21 cellular contexts compared by ENCODE assay signal in the genomic region with DNA sequence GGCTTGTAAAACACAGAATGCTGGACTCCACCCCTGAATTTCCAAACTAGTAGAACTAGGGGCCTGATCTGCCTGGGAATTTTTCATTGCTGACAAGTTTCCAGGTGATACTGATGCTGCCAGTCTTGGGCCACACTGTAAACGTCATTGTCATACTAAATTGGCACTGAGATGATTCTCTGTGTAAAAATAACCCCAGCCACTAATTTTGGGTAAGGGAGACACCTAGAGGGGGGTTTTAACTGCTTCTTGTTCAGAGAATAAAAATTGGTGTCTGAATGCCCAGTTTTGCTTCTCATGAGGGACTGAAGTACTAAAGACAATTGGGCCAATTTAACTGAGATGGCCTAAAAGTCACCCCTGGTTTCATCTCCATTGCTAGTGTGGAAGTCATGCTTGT. TPM values are rescaled to one million over a fixed set of nuclear protein-coding genes. Genes with fewer than 3 reads are reported as not detected.
DNase-seq lines count a peak whose midpoint lies in the region; ATAC-seq and TF ChIP-seq lines count a peak whose summit lies in the region.
"Had no signal": no experiment of that assay in that cellular context is flagged by ENCODE, and none has a peak within 500 bp of the region (broad histone marks: within the 10 kb centered on the region; RNA-seq: fewer than 3 reads in every experiment).

No MANE protein-coding gene starts in this region.

- TF ChIP-seq CTCF in A673 (conservative IDR thresholded peaks at IDR 0.05; ENCODE audit: low read depth, low read length) (peak; percentile 27; the same call in 1 of the 2 replicates), Caco-2 (IDR thresholded peaks at IDR 0.05; ENCODE audit: insufficient read depth in 1 of 2, low read depth in 1 of 2, low read length in 1 of 2, severe bottlenecking in 1 of 2, unreplicated experiment in 1 of 2) (peak; percentile 15 to 50), RWPE2 (IDR thresholded peaks at IDR 0.05; ENCODE audit: poor library complexity, severe bottlenecking) (peak; percentile 38), glutamatergic neuron (IDR thresholded peaks at IDR 0.05; ENCODE audit: partially characterized antibody, unreplicated experiment) (no peak)

- no peak overlapping the region for H3K4me3 ChIP-seq in A673 (ENCODE audit: low read depth, low read length, poor library complexity, severe bottlenecking)
- H3K4me3 ChIP-seq in Caco-2 (ENCODE audit: low read depth, low read length) = no peak overlapping the region
- no peak overlapping the region for H3K4me3 ChIP-seq in RWPE2 (ENCODE audit: severe bottlenecking)
- no peak overlapping the region for H3K4me3 ChIP-seq in naive thymus-derived CD4-positive, alpha-beta T cell (ENCODE audit: low read length)
- H3K4me3 ChIP-seq: BLaER1, lung had no signal

- DNase-seq in A673 (ENCODE audit: low spot score) (no peak), Caco-2 (no peak), RWPE2 (ENCODE audit: low spot score) (no peak), glutamatergic neuron (no peak), Kasumi-1 (lab: John Stamatoyannopoulos, UW) (no peak), putamen (ENCODE audit: low spot score) (no peak), NCI-H2196 treated with DMSO at 0.1 percent for 48 hours (lab: John Stamatoyannopoulos, UW; ENCODE audit: unreplicated experiment) (no peak)
- DNase-seq in naive thymus-derived CD4-positive, alpha-beta T cell = no peak
- DNase-seq: activated CD4-positive, alpha-beta T cell treated with anti-CD3 and anti-CD28 coated beads, Interleukin-2, amount 10 ng/mL, durations not matched to agents 7 days and 5 days; activated naive CD4-positive, alpha-beta T cell; anterior cingulate cortex; DMS53; naive thymus-derived CD8-positive, alpha-beta T cell; NCI-H187 treated with DMSO at 0.1 percent for 48 hours; NCI-H524 treated with DMSO at 0.1 percent for 48 hours had no signal

- POLR2A ChIA-PET in A673 (lab: Charles Lee; ENCODE audit: low non-redundant PET) (no interaction called here), Caco-2 (lab: Charles Lee) (no interaction called here)
- POLR2A ChIA-PET in naive thymus-derived CD4-positive, alpha-beta T cell (lab: Charles Lee) = no interaction called here

- H3K4me3 Mint-ChIP-seq in Caco-2 (ENCODE audit: unreplicated experiment) = no peak overlapping the region
- H3K4me3 Mint-ChIP-seq in glutamatergic neuron (ENCODE audit: unreplicated experiment) = peak overlapping the region; percentile 74
- H3K4me3 Mint-ChIP-seq in naive thymus-derived CD4-positive, alpha-beta T cell = no peak overlapping the region
- H3K4me3 Mint-ChIP-seq: activated CD4-positive, alpha-beta T cell treated with anti-CD3 and anti-CD28 coated beads, Interleukin-2, amount 10 ng/mL, durations not matched to agents 7 days and 5 days; naive thymus-derived CD8-positive, alpha-beta T cell; stimulated activated effector memory CD8-positive, alpha-beta T cell treated with anti-CD3 and anti-CD28 coated beads, Interleukin-12 subunit alpha, Interleukin-12 subunit beta, amount 100 ng/mL, for 72 hours had no signal

- no TSS peak for BruUV-seq in A673 (replicated peaks; lab: Mats Ljungman, UMichigan)
- BruUV-seq in Caco-2 (replicated peaks; lab: Mats Ljungman, UMichigan) = no TSS peak

- peaks cover 5% of the 10 kb centered on the region for H3K4me1 Mint-ChIP-seq in Caco-2 (ENCODE audit: low read depth, unreplicated experiment)
- H3K4me1 Mint-ChIP-seq in glutamatergic neuron (ENCODE audit: low read depth, unreplicated experiment) = peaks cover 26% of the 10 kb centered on the region
- peaks cover 0 to 4% (median 0%) of the 10 kb centered on the region in 7 donors for H3K4me1 Mint-ChIP-seq in naive thymus-derived CD4-positive, alpha-beta T cell
- H3K4me1 Mint-ChIP-seq: activated CD4-positive, alpha-beta T cell treated with anti-CD3 and anti-CD28 coated beads, Interleukin-2, amount 10 ng/mL, durations not matched to agents 7 days and 5 days; naive thymus-derived CD8-positive, alpha-beta T cell; stimulated activated effector memory CD8-positive, alpha-beta T cell treated with anti-CD3 and anti-CD28 coated beads, Interleukin-12 subunit alpha, Interleukin-12 subunit beta, amount 100 ng/mL, for 72 hours had no signal

- H3K36me3 ChIP-seq in A673 (ENCODE audit: insufficient read depth, low read length, poor library complexity, severe bottlenecking) (no peaks in the 10 kb centered on the region), Caco-2 (ENCODE audit: control insufficient read depth, insufficient read depth, low read length) (no peaks in the 10 kb centered on the region), RWPE2 (ENCODE audit: low read depth) (no peaks in the 10 kb centered on the region)
- no peaks in the 10 kb centered on the region for H3K36me3 ChIP-seq in naive thymus-derived CD4-positive, alpha-beta T cell (ENCODE audit: control insufficient read depth in 2 of 3, insufficient read depth in 3 of 3, low read length in 3 of 3)
- H3K36me3 ChIP-seq: BLaER1 had no signal

- H3K27ac Mint-ChIP-seq in Caco-2 (ENCODE audit: unreplicated experiment) = no peak overlapping the region
- no peak overlapping the region for H3K27ac Mint-ChIP-seq in glutamatergic neuron (ENCODE audit: unreplicated experiment)
- H3K27ac Mint-ChIP-seq in naive thymus-derived CD4-positive, alpha-beta T cell = no peak overlapping the region
- H3K27ac Mint-ChIP-seq: activated CD4-positive, alpha-beta T cell treated with anti-CD3 and anti-CD28 coated beads, Interleukin-2, amount 10 ng/mL, durations not matched to agents 7 days and 5 days; progenitor cell of endocrine pancreas; stimulated activated effector memory CD8-positive, alpha-beta T cell treated with anti-CD3 and anti-CD28 coated beads, Interleukin-12 subunit alpha, Interleukin-12 subunit beta, amount 100 ng/mL, for 72 hours had no signal

- peaks cover 15% of the 10 kb centered on the region for H3K27me3 Mint-ChIP-seq in Caco-2 (ENCODE audit: insufficient read depth, unreplicated experiment)
- no peaks in the 10 kb centered on the region for H3K27me3 Mint-ChIP-seq in glutamatergic neuron (ENCODE audit: unreplicated experiment)
- peaks cover 26 to 59% (median 44%) of the 10 kb centered on the region in 5 donors for H3K27me3 Mint-ChIP-seq in naive thymus-derived CD4-positive, alpha-beta T cell

- H3K36me3 Mint-ChIP-seq in Caco-2 (ENCODE audit: insufficient read depth, unreplicated experiment) = no peaks in the 10 kb centered on the region
- no peaks in the 10 kb centered on the region for H3K36me3 Mint-ChIP-seq in glutamatergic neuron (ENCODE audit: unreplicated experiment)
- no peaks in the 10 kb centered on the region for H3K36me3 Mint-ChIP-seq in naive thymus-derived CD4-positive, alpha-beta T cell
- H3K36me3 Mint-ChIP-seq: naive thymus-derived CD8-positive, alpha-beta T cell; stimulated activated effector memory CD8-positive, alpha-beta T cell treated with anti-CD3 and anti-CD28 coated beads, Interleukin-12 subunit alpha, Interleukin-12 subunit beta, amount 100 ng/mL, for 72 hours had no signal

- no peak for ATAC-seq in RWPE2 (ENCODE audit: low read depth)
- no peak for ATAC-seq in naive thymus-derived CD4-positive, alpha-beta T cell
- ATAC-seq: naive thymus-derived CD8-positive, alpha-beta T cell; stimulated activated effector memory CD8-positive, alpha-beta T cell treated with anti-CD3 and anti-CD28 coated beads, Interleukin-12 subunit alpha, Interleukin-12 subunit beta, amount 100 ng/mL, for 72 hours had no signal

- intact Hi-C loops in A673 (cut with micrococcal nuclease; ENCODE audit: unreplicated experiment) (no loop called here), Caco-2 (cut with micrococcal nuclease; ENCODE audit: unreplicated experiment) (loop anchor here (1.0 kb wide), 1 partner anchor 15 kb away; no protein-coding TSS in a partner anchor)
- intact Hi-C loops in naive thymus-derived CD4-positive, alpha-beta T cell (cut with micrococcal nuclease) = no loop called here

- CTCF ChIA-PET in A673 (lab: Charles Lee) (no interaction called here), Caco-2 (lab: Charles Lee) (no interaction called here)
- CTCF ChIA-PET in naive thymus-derived CD4-positive, alpha-beta T cell (lab: Charles Lee) = no interaction called here

- no peaks in the 10 kb centered on the region for H3K9me3 ChIP-seq in A673 (ENCODE audit: low read depth, low read length, poor library complexity, severe bottlenecking)
- H3K9me3 ChIP-seq in Caco-2 = no peaks in the 10 kb centered on the region
- no peaks in the 10 kb centered on the region for H3K9me3 ChIP-seq in RWPE2 (ENCODE audit: severe bottlenecking)
- no peaks in the 10 kb centered on the region for H3K9me3 ChIP-seq in naive thymus-derived CD4-positive, alpha-beta T cell (ENCODE audit: control insufficient read depth in 2 of 3, low read length in 3 of 3)
- H3K9me3 ChIP-seq: BLaER1 had no signal

- H3K9me3 Mint-ChIP-seq in Caco-2 (ENCODE audit: unreplicated experiment) = peaks cover 10% of the 10 kb centered on the region
- peaks cover 5% of the 10 kb centered on the region for H3K9me3 Mint-ChIP-seq in glutamatergic neuron (ENCODE audit: unreplicated experiment)
- H3K9me3 Mint-ChIP-seq in naive thymus-derived CD4-positive, alpha-beta T cell = no peaks in the 10 kb centered on the region
- H3K9me3 Mint-ChIP-seq: activated CD4-positive, alpha-beta T cell treated with anti-CD3 and anti-CD28 coated beads, Interleukin-2, amount 10 ng/mL, durations not matched to agents 7 days and 5 days; stimulated activated effector memory CD8-positive, alpha-beta T cell treated with anti-CD3 and anti-CD28 coated beads, Interleukin-12 subunit alpha, Interleukin-12 subunit beta, amount 100 ng/mL, for 72 hours had no signal

- no peak overlapping the region for H3K27ac ChIP-seq in A673 (ENCODE audit: low read depth, low read length, poor library complexity, severe bottlenecking)
- no peak overlapping the region for H3K27ac ChIP-seq in RWPE2 (ENCODE audit: poor library complexity, severe bottlenecking)
- no peak overlapping the region for H3K27ac ChIP-seq in naive thymus-derived CD4-positive, alpha-beta T cell (ENCODE audit: low read depth, low read length)
- H3K27ac ChIP-seq: BLaER1, KMS-11 had no signal

- H3K27me3 ChIP-seq in A673 (replicated peaks; ENCODE audit: insufficient read depth, low read depth, low read length, poor library complexity) (peaks cover 84% of the 10 kb centered on the region), Caco-2 (replicated peaks; ENCODE audit: control insufficient read depth, insufficient read depth, low read length) (no peaks in the 10 kb centered on the region), RWPE2 (ENCODE audit: insufficient read depth, poor library complexity, severe bottlenecking) (no peaks in the 10 kb centered on the region)
- H3K27me3 ChIP-seq in naive thymus-derived CD4-positive, alpha-beta T cell (ENCODE audit: control insufficient read depth in 2 of 2, insufficient read depth in 2 of 2, low read length in 2 of 2) = no peaks in the 10 kb centered on the region
- H3K27me3 ChIP-seq: BLaER1 had no signal

- H3K4me1 ChIP-seq in A673 (ENCODE audit: insufficient read depth, low read length, poor library complexity, severe bottlenecking) (no peaks in the 10 kb centered on the region), Caco-2 (no peaks in the 10 kb centered on the region), RWPE2 (ENCODE audit: insufficient read depth, poor library complexity, severe bottlenecking) (peaks cover 4% of the 10 kb centered on the region)
- H3K4me1 ChIP-seq in naive thymus-derived CD4-positive, alpha-beta T cell (ENCODE audit: control insufficient read depth in 2 of 2, insufficient read depth in 2 of 2, low read length in 2 of 2) = no peaks in the 10 kb centered on the region

RNA-seq across cellular contexts. Expression of a gene that starts 5.0 kb away (rescaled TPM):
- total RNA-seq in A673 (2021) = 1.3 and 2.1 TPM in 2 replicates
- 2.2 and 3.5 TPM in 2 replicates for total RNA-seq in Caco-2 (2022)
- total RNA-seq in glutamatergic neuron (ENCODE audit: unreplicated experiment) = 81.1 TPM
- not detected for total RNA-seq in naive thymus-derived CD4-positive, alpha-beta T cell
- polyA plus RNA-seq in naive thymus-derived CD4-positive, alpha-beta T cell = not detected
- total RNA-seq: activated CD4-positive, alpha-beta T cell treated with anti-CD3 and anti-CD28 coated beads, Interleukin-2, amount 10 ng/mL, durations not matched to agents 7 days and 5 days; H4; naive thymus-derived CD8-positive, alpha-beta T cell had no signal
- polyA plus RNA-seq: naive thymus-derived CD8-positive, alpha-beta T cell had no signal

Comparison
In these comparisons a context has a peak if more than half of its experiments do, and no peak if none do; other contexts are left out.
1. RNA of a gene that starts 5.0 kb away (total RNA-seq): 81.1 TPM in glutamatergic neuron (single experiment); 2.2 to 3.5 TPM in Caco-2, 1.3 to 2.1 TPM in A673 and not detected in naive thymus-derived CD4-positive, alpha-beta T cell; every median in the first group is over 10 times any median in the second.